In the genomic region with DNA sequence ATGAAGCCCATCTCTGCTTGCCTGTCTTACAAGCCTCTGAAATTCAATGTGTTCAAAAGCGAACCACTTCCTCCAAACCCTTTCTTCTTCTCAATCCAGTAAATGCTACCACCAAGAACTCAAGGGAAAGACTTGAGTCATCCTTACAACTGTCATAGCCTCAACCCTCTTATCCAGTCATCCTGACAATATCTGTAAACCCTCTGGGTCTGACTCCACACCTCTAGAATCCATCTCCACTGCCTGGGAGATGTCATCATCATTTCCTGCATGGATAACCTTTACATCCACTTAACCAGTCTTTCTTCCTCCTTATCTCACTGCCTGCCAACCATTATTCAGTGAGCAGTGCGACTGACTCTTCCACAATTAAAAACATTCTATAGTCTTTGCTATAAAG, we compare ENCODE assay signal across 17 cellular contexts.
DNase-seq lines count a peak whose midpoint lies in the region; ATAC-seq and TF ChIP-seq lines count a peak whose summit lies in the region.
"Had no signal": no experiment of that assay in that cellular context is flagged by ENCODE, and none has a peak within 500 bp of the region (broad histone marks: within the 10 kb centered on the region; RNA-seq: fewer than 3 reads in every experiment).

No MANE protein-coding gene starts in this region.

- H3K9me3 ChIP-seq in DND-41 (ENCODE audit: insufficient read depth, low read length, severe bottlenecking), result peaks cover 5% of the 10 kb centered on the region

- 0 out of 2 replicates have a peak overlapping the region, but pooled peaks have one; percentile 7 for H2AFZ ChIP-seq in DND-41 (ENCODE audit: low read depth, low read length)
- H2AFZ ChIP-seq: hepatocyte had no signal

- ATAC-seq in DND-41 (ENCODE audit: insufficient read depth, low read depth) (peak; percentile 84), HG03460 (IDR thresholded peaks at IDR 0.05; ENCODE audit: unreplicated experiment) (no peak)
- ATAC-seq: effector memory CD8-positive, alpha-beta T cell; left ventricle myocardium superior; Panc1; sciatic nerve had no signal

- H4K20me1 ChIP-seq in DND-41 (ENCODE audit: insufficient read depth, low read length), result no peaks in the 10 kb centered on the region

- H3K27me3 ChIP-seq in DND-41 (ENCODE audit: insufficient read depth, low read length, poor library complexity) (no peaks in the 10 kb centered on the region), brain microvascular endothelial cell (replicated peaks) (no peaks in the 10 kb centered on the region)
- H3K27me3 ChIP-seq: hepatocyte had no signal

- H3K4me2 ChIP-seq in DND-41 (ENCODE audit: insufficient read depth, low read length), result no peak overlapping the region
- H3K4me2 ChIP-seq: hepatocyte had no signal

- intact Hi-C loops in lower leg skin (cut with DNase I; ENCODE audit: low total_unique reads), result no loop called here

- in situ Hi-C loops in brain microvascular endothelial cell (cut with HindIII; ENCODE audit: low pct_ligation_motif_present, low sequenced_read_pairs), result no loop called here

- 81 to 87% methylated on average over 2 of the region's 2 CpGs for WGBS in lower leg skin, 2 donors

- peaks cover 35% of the 10 kb centered on the region for H3K4me1 ChIP-seq in DND-41 (ENCODE audit: insufficient read depth, low read length)

- H3K27ac ChIP-seq in DND-41 (ENCODE audit: low read length) (peak overlapping the region; percentile 7; the same call in 1 of the 2 replicates), brain microvascular endothelial cell (peak overlapping the region; percentile 41)
- H3K27ac ChIP-seq: hepatocyte had no signal

- no peak overlapping the region for H3K9ac ChIP-seq in DND-41 (ENCODE audit: low read depth, low read length)

- H3K36me3 ChIP-seq in DND-41 (ENCODE audit: insufficient read depth, low read length), result no peaks in the 10 kb centered on the region
- no peaks in the 10 kb centered on the region for H3K36me3 ChIP-seq in brain microvascular endothelial cell (replicated peaks)

- TF ChIP-seq CTCF in DND-41 (IDR thresholded peaks at IDR 0.05; ENCODE audit: borderline replicate concordance, extremely low read depth, low read length, poor library complexity, severe bottlenecking), result no peak
- TF ChIP-seq CTCF in brain microvascular endothelial cell (IDR thresholded peaks at IDR 0.05; ENCODE audit: low read depth, low read length, missing control alignments), result no peak
- TF ChIP-seq CTCF in lower leg skin (IDR thresholded peaks at IDR 0.05), result no peak

- H3K4me3 ChIP-seq in DND-41 (ENCODE audit: low read depth in 1 of 2, low read length in 2 of 2) (no peak overlapping the region), brain microvascular endothelial cell (ENCODE audit: low read depth, low read length) (no peak overlapping the region), lower leg skin (ENCODE audit: low read depth, poor library complexity, severe bottlenecking) (no peak overlapping the region)
- H3K4me3 ChIP-seq: hepatocyte had no signal

- TF ChIP-seq POLR2A in lower leg skin (IDR thresholded peaks at IDR 0.05), result no peak

- DNase-seq in DND-41, result peak; percentile 24
- DNase-seq in LHCN-M2 (ENCODE audit: low read depth), result peak; percentile 66
- peak; percentile 89 for DNase-seq in brain microvascular endothelial cell
- DNase-seq in kidney tubule cell (ENCODE audit: low spot score), result peak; percentile 96
- no peak for DNase-seq in lower leg skin (ENCODE audit: low spot score in 2 of 2)
- no peak for DNase-seq in NCI-H446 treated with DMSO at 0.1 percent for 48 hours (lab: John Stamatoyannopoulos, UW)
- no peak for DNase-seq in NCI-H748 (lab: John Stamatoyannopoulos, UW; ENCODE audit: unreplicated experiment)
- DNase-seq: activated T-cell treated with anti-CD3 and anti-CD28 coated beads, Interleukin-2, amount 50 U/mL, for 72 hours; CD4-positive, alpha-beta T cell; effector memory CD8-positive, alpha-beta T cell; left ventricle myocardium superior; NCI-H1105; NCI-H510A had no signal

- H3K79me2 ChIP-seq in DND-41 (ENCODE audit: insufficient read depth, low read length), result no peaks in the 10 kb centered on the region
- H3K79me2 ChIP-seq: hepatocyte had no signal

Comparison
In these comparisons a context has a peak if more than half of its experiments do, and no peak if none do; other contexts are left out.
1. DNase-seq: peak in DND-41 (single experiment), LHCN-M2 (single experiment), brain microvascular endothelial cell (single experiment) and kidney tubule cell (single experiment); none in lower leg skin (0 of 2), NCI-H446 treated with DMSO at 0.1 percent for 48 hours (single experiment) and NCI-H748 (single experiment).